8 cellular contexts compared by ENCODE assay signal in genomic region chr15:39581501-39582285, GRCh38. TPM values are rescaled to one million over a fixed set of nuclear protein-coding genes. Genes with fewer than 3 reads are reported as not detected.
DNase-seq lines count a peak whose midpoint lies in the region; ATAC-seq and TF ChIP-seq lines count a peak whose summit lies in the region.

No MANE protein-coding gene starts in this region.

- no peaks in the 10 kb centered on the region for H3K9me3 Mint-ChIP-seq in activated T-cell treated with anti-CD3 and anti-CD28 coated beads, Interleukin-2, amount 50 U/mL, for 72 hours
- H3K9me3 Mint-ChIP-seq in T-cell = no peaks in the 10 kb centered on the region

- CTCF ChIA-PET in T-cell (lab: Charles Lee) = no interaction called here

- peak; percentile 14 to 16 for DNase-seq in activated T-cell treated with anti-CD3 and anti-CD28 coated beads, Interleukin-2, amount 50 U/mL, for 72 hours
- DNase-seq in activated T-cell treated with anti-CD3 and anti-CD28 coated beads for 4 hours (no peak), T-cell (no peak), fibroblast of mammary gland (ENCODE audit: low read depth) (peak; percentile 53), neuronal stem cell (ENCODE audit: low spot score) (no peak), inferior parietal cortex (ENCODE audit: extremely low spot score) (no peak), COLO829 (ENCODE audit: low spot score) (no peak)

- H3K36me3 Mint-ChIP-seq in activated T-cell treated with anti-CD3 and anti-CD28 coated beads, Interleukin-2, amount 50 U/mL, for 72 hours (ENCODE audit: insufficient read depth in 2 of 2) = no peaks in the 10 kb centered on the region
- no peaks in the 10 kb centered on the region for H3K36me3 Mint-ChIP-seq in T-cell

- H3K9me3 ChIP-seq in neuronal stem cell (replicated peaks in 1 of 2; ENCODE audit: control insufficient read depth in 2 of 2, insufficient read depth in 1 of 2, low read depth in 1 of 2, low read length in 2 of 2) = no peaks in the 10 kb centered on the region

- peaks cover 1% of the 10 kb centered on the region for H3K79me1 ChIP-seq in neuronal stem cell (ENCODE audit: low read depth, low read length)

- H3K27ac Mint-ChIP-seq in activated T-cell treated with anti-CD3 and anti-CD28 coated beads, Interleukin-2, amount 50 U/mL, for 72 hours = no peak overlapping the region
- peak overlapping the region; percentile 28 to 53 for H3K27ac Mint-ChIP-seq in T-cell

- POLR2A ChIA-PET in T-cell (lab: Charles Lee) = no interaction called here

- no peak overlapping the region for H3K4ac ChIP-seq in neuronal stem cell (ENCODE audit: low read length)

- H3K4me3 Mint-ChIP-seq in activated T-cell treated with anti-CD3 and anti-CD28 coated beads, Interleukin-2, amount 50 U/mL, for 72 hours = peak overlapping the region; percentile 32 to 85
- peak overlapping the region; percentile 69 to 78 (median 71) for H3K4me3 Mint-ChIP-seq in T-cell

- peak overlapping the region; percentile 92 for H3K4me2 ChIP-seq in neuronal stem cell (ENCODE audit: insufficient read depth, low read length, poor library complexity, severe bottlenecking)

- no peak overlapping the region for H3K14ac ChIP-seq in neuronal stem cell (ENCODE audit: low read length)

- ATAC-seq in activated T-cell treated with anti-CD3 and anti-CD28 coated beads, Interleukin-2, amount 50 U/mL, for 72 hours (replicated peaks in 1 of 2) = no peak
- ATAC-seq in T-cell (replicated peaks in 1 of 4) = no peak
- no peak for ATAC-seq in GM18505 (IDR thresholded peaks at IDR 0.05; ENCODE audit: unreplicated experiment)

- peaks cover 22 to 48% of the 10 kb centered on the region in 2 donors for H3K36me3 ChIP-seq in neuronal stem cell (replicated peaks in 1 of 2; ENCODE audit: control insufficient read depth in 2 of 2, insufficient read depth in 2 of 2, low read length in 2 of 2)

- no peak overlapping the region for H3K27ac ChIP-seq in neuronal stem cell (replicated peaks; ENCODE audit: low read length)

- no peak overlapping the region for H4K91ac ChIP-seq in neuronal stem cell (ENCODE audit: low read depth, low read length, poor library complexity)

- H2AFZ ChIP-seq in neuronal stem cell (ENCODE audit: low read length) = peak overlapping the region; percentile 99

- H3K9ac ChIP-seq in neuronal stem cell (ENCODE audit: low read depth, low read length, poor library complexity) = peak overlapping the region; percentile 95

- TF ChIP-seq CTCF in fibroblast of mammary gland (conservative IDR thresholded peaks at IDR 0.05; ENCODE audit: control insufficient read depth, insufficient read depth, low read depth, low read length) = peak; percentile 49

- H3K4me1 Mint-ChIP-seq in activated T-cell treated with anti-CD3 and anti-CD28 coated beads, Interleukin-2, amount 50 U/mL, for 72 hours (ENCODE audit: low read depth) = peaks cover 21% of the 10 kb centered on the region
- peaks cover 16 to 47% (median 21%) of the 10 kb centered on the region in 3 donors for H3K4me1 Mint-ChIP-seq in T-cell

- H3K4me1 ChIP-seq in neuronal stem cell (ENCODE audit: control insufficient read depth in 2 of 2, insufficient read depth in 1 of 2, low read depth in 1 of 2, low read length in 2 of 2) = peaks cover 15 to 19% of the 10 kb centered on the region in 2 donors

- peak overlapping the region; percentile 45 for H4K8ac ChIP-seq in neuronal stem cell (ENCODE audit: low read depth, low read length)

- H2BK120ac ChIP-seq in neuronal stem cell (ENCODE audit: low read depth, low read length) = no peak overlapping the region

- no peak overlapping the region for H2AK5ac ChIP-seq in neuronal stem cell (ENCODE audit: low read depth, low read length)

- no peak overlapping the region for H2BK5ac ChIP-seq in neuronal stem cell (ENCODE audit: low read length)

- H3K4me3 ChIP-seq in fibroblast of mammary gland (ENCODE audit: control insufficient read depth, low read depth, low read length) (peak overlapping the region; percentile 85), neuronal stem cell (ENCODE audit: low read length in 2 of 2) (peak overlapping the region; percentile 51 to 85)

- H3K27me3 ChIP-seq in neuronal stem cell (ENCODE audit: control insufficient read depth in 3 of 3, insufficient read depth in 3 of 3, low read depth in 1 of 3, low read length in 3 of 3) = no peaks in the 10 kb centered on the region

- no CpG with 5 or more reads among the region's 21 CpGs for WGBS in neuronal stem cell (ENCODE audit: extremely low coverage in 2 of 2, insufficient read length in 2 of 2, insufficient replicate concordance in 1 of 2), 2 donors

- H2BK15ac ChIP-seq in neuronal stem cell (ENCODE audit: low read length) = no peak overlapping the region

- H3K27me3 Mint-ChIP-seq in activated T-cell treated with anti-CD3 and anti-CD28 coated beads, Interleukin-2, amount 50 U/mL, for 72 hours (ENCODE audit: low read depth) = peaks cover 76% of the 10 kb centered on the region
- H3K27me3 Mint-ChIP-seq in T-cell = peaks cover 32 to 48% of the 10 kb centered on the region in 2 donors

- no peak overlapping the region for H2BK12ac ChIP-seq in neuronal stem cell (ENCODE audit: low read length)

- peak overlapping the region; percentile 90 for H3K18ac ChIP-seq in neuronal stem cell (ENCODE audit: low read length)

- H3K23ac ChIP-seq in neuronal stem cell (ENCODE audit: low read depth, low read length, poor library complexity) = no peak overlapping the region

- TF ChIP-seq POLR2A in GM18505 (IDR thresholded peaks at IDR 0.05; ENCODE audit: borderline replicate concordance, extremely low read depth, insufficient read depth, insufficient read length) = no peak

RNA-seq across cellular contexts. Expression of gene THBS1, which starts 0.8 kb away (rescaled TPM):
- total RNA-seq in activated T-cell treated with anti-CD3 and anti-CD28 coated beads, Interleukin-2, amount 50 U/mL, for 72 hours = 1 to 10 TPM in 1 of 2 donors, under 1 TPM in 1; 0.99 to 1.3 TPM
- total RNA-seq in T-cell = 1 to 10 TPM; 1.3 to 8.6 (median 7.6) TPM
- polyA plus RNA-seq in neuronal stem cell (2013, experiment 1 of 2) = 3.1 TPM
- polyA plus RNA-seq in neuronal stem cell (2013, experiment 2 of 2) = 3.8 TPM

Comparison
In these comparisons a context has a peak if more than half of its experiments do, and no peak if none do; other contexts are left out.
1. DNase-seq: peak in activated T-cell treated with anti-CD3 and anti-CD28 coated beads, Interleukin-2, amount 50 U/mL, for 72 hours (2 of 2) and fibroblast of mammary gland (single experiment); none in activated T-cell treated with anti-CD3 and anti-CD28 coated beads for 4 hours (single experiment), T-cell (0 of 34), neuronal stem cell (single experiment), inferior parietal cortex (single experiment) and COLO829 (single experiment).